11 cellular contexts compared by ENCODE assay signal in genomic region chr15:26773485-26773877, GRCh38. TPM values are rescaled to one million over a fixed set of nuclear protein-coding genes. Genes with fewer than 3 reads are reported as not detected.
DNase-seq lines count a peak whose midpoint lies in the region; ATAC-seq and TF ChIP-seq lines count a peak whose summit lies in the region.
"Had no signal": no experiment of that assay in that cellular context is flagged by ENCODE, and none has a peak within 500 bp of the region (broad histone marks: within the 10 kb centered on the region; RNA-seq: fewer than 3 reads in every experiment).

No MANE protein-coding gene starts in this region.

- TF ChIP-seq CTCF in LNCaP clone FGC (IDR thresholded peaks at IDR 0.05; ENCODE audit: control insufficient read depth, extremely low read depth, insufficient read depth) (no peak), endodermal cell (conservative IDR thresholded peaks at IDR 0.05) (no peak)

- H4K91ac ChIP-seq in neuronal stem cell (ENCODE audit: low read depth, low read length, poor library complexity): no peak overlapping the region

- no peak overlapping the region for H2BK120ac ChIP-seq in neuronal stem cell (ENCODE audit: low read depth, low read length)

- H2AK5ac ChIP-seq in neuronal stem cell (ENCODE audit: low read depth, low read length): no peak overlapping the region

- H3K36me3 ChIP-seq in endodermal cell (ENCODE audit: control insufficient read depth, insufficient read depth, low read length) (peaks cover 13% of the 10 kb centered on the region), neuronal stem cell (replicated peaks in 1 of 2; ENCODE audit: control insufficient read depth in 2 of 2, insufficient read depth in 2 of 2, low read length in 2 of 2) (no peaks in the 10 kb centered on the region)

- no peaks in the 10 kb centered on the region for H3K27me3 ChIP-seq in endodermal cell (ENCODE audit: control insufficient read depth, insufficient read depth, low read length, poor library complexity, severe bottlenecking)
- H3K27me3 ChIP-seq in neuronal stem cell (ENCODE audit: control insufficient read depth in 3 of 3, insufficient read depth in 3 of 3, low read depth in 1 of 3, low read length in 3 of 3): peaks cover 0 to 47% (median 0%) of the 10 kb centered on the region in 3 experiments

- peaks cover 2% of the 10 kb centered on the region for H3K79me1 ChIP-seq in neuronal stem cell (ENCODE audit: low read depth, low read length)

- H3K18ac ChIP-seq in neuronal stem cell (ENCODE audit: low read length): peak overlapping the region; percentile 80

- H2BK15ac ChIP-seq in neuronal stem cell (ENCODE audit: low read length): peak overlapping the region; percentile 49

- ATAC-seq in esophagus mucosa (no peak), GM18502 (IDR thresholded peaks at IDR 0.05; ENCODE audit: poor library complexity, unreplicated experiment) (no peak)

- H3K4me1 Mint-ChIP-seq in endodermal cell: peaks cover 30% of the 10 kb centered on the region

- peak overlapping the region; percentile 86 for H3K4me2 ChIP-seq in neuronal stem cell (ENCODE audit: insufficient read depth, low read length, poor library complexity, severe bottlenecking)

- H3K14ac ChIP-seq in neuronal stem cell (ENCODE audit: low read length): no peak overlapping the region

- H3K27ac ChIP-seq in endodermal cell (ENCODE audit: low read depth, low read length) (no peak overlapping the region), neuronal stem cell (replicated peaks; ENCODE audit: low read length) (peak overlapping the region; percentile 35)

- H3K9me3 ChIP-seq in endodermal cell (ENCODE audit: control insufficient read depth, low read length) (no peaks in the 10 kb centered on the region), neuronal stem cell (replicated peaks in 1 of 2; ENCODE audit: control insufficient read depth in 2 of 2, insufficient read depth in 1 of 2, low read depth in 1 of 2, low read length in 2 of 2) (no peaks in the 10 kb centered on the region)

- H3K27ac Mint-ChIP-seq in endodermal cell: peak overlapping the region; percentile 87

- H2BK12ac ChIP-seq in neuronal stem cell (ENCODE audit: low read length): no peak overlapping the region

- H3K4ac ChIP-seq in neuronal stem cell (ENCODE audit: low read length): no peak overlapping the region

- H3K27me3 Mint-ChIP-seq in endodermal cell (ENCODE audit: insufficient read depth): no peaks in the 10 kb centered on the region

- H4K8ac ChIP-seq in neuronal stem cell (ENCODE audit: low read depth, low read length): no peak overlapping the region

- no peak overlapping the region for H3K23ac ChIP-seq in neuronal stem cell (ENCODE audit: low read depth, low read length, poor library complexity)

- peak overlapping the region; percentile 95 for H2AFZ ChIP-seq in neuronal stem cell (ENCODE audit: low read length)

- H3K4me3 ChIP-seq in LNCaP clone FGC (ENCODE audit: low read depth, low read length) (peak overlapping the region; percentile 23), endodermal cell (ENCODE audit: low read length) (peak overlapping the region; percentile 68), neuronal stem cell (ENCODE audit: low read length in 2 of 2) (peak overlapping the region; percentile 47 to 93)

- H3K9me3 Mint-ChIP-seq in endodermal cell: no peaks in the 10 kb centered on the region

- 0% methylated on average over 38 of the region's 39 CpGs; no CpG with 5 or more reads in 1 of the 2 experiments for WGBS in endodermal cell (ENCODE audit: insufficient coverage in 1 of 2, insufficient read length in 1 of 2), 2 experiments
- no CpG with 5 or more reads among the region's 39 CpGs for WGBS in neuronal stem cell (ENCODE audit: extremely low coverage in 2 of 2, insufficient read length in 2 of 2, insufficient replicate concordance in 1 of 2), 2 donors

- H3K9ac ChIP-seq in endodermal cell (ENCODE audit: extremely low read depth, low read length, poor library complexity, severe bottlenecking) (peak overlapping the region; percentile 41), neuronal stem cell (ENCODE audit: low read depth, low read length, poor library complexity) (peak overlapping the region; percentile 60)

- H3K4me3 Mint-ChIP-seq in endodermal cell: peak overlapping the region; percentile 81

- H3K36me3 Mint-ChIP-seq in endodermal cell (ENCODE audit: low read depth): no peaks in the 10 kb centered on the region

- DNase-seq in COLO668 (lab: John Stamatoyannopoulos, UW; ENCODE audit: unreplicated experiment): peak; percentile 54
- no peak for DNase-seq in LNCaP clone FGC (ENCODE audit: low read depth)
- peak; percentile 83 for DNase-seq in endodermal cell
- DNase-seq in neuronal stem cell (ENCODE audit: low spot score): no peak
- no peak for DNase-seq in cerebellar nuclear complex (lab: John Stamatoyannopoulos, UW)
- DNase-seq in stimulated activated CD8-positive, alpha-beta memory T cell treated with anti-CD3 and anti-CD28 coated beads, Interleukin-4, amount 100 ng/mL, for 48 hours: no peak
- DNase-seq: activated CD8-positive, alpha-beta memory T cell treated with anti-CD3 and anti-CD28 coated beads, Interleukin-2, amount 50 U/mL, for 48 hours; GF-D8; OCI-M1 had no signal

- H2BK5ac ChIP-seq in neuronal stem cell (ENCODE audit: low read length): no peak overlapping the region

- H3K4me1 ChIP-seq in endodermal cell (ENCODE audit: control insufficient read depth, insufficient read depth, low read length) (peaks cover 4% of the 10 kb centered on the region), neuronal stem cell (ENCODE audit: control insufficient read depth in 2 of 2, insufficient read depth in 1 of 2, low read depth in 1 of 2, low read length in 2 of 2) (peaks cover 0 to 3% of the 10 kb centered on the region in 2 donors)

RNA-seq across cellular contexts. Expression of gene GABRB3, which starts 0.6 kb away (rescaled TPM):
- total RNA-seq in endodermal cell: 100 to 1,000 TPM in 1 of 2 donors, 10 to 100 TPM in 1; 81.8 to 122 TPM
- polyA plus RNA-seq in endodermal cell (2013, experiment 1 of 2): 30.2 TPM
- 30.3 TPM for polyA plus RNA-seq in endodermal cell (2013, experiment 2 of 2)
- polyA plus RNA-seq in neuronal stem cell (2013, experiment 1 of 2): 9.6 TPM
- polyA plus RNA-seq in neuronal stem cell (2013, experiment 2 of 2): 10.0 TPM
- total RNA-seq in esophagus mucosa: 0.52 TPM

Comparison
In these comparisons a context has a peak if more than half of its experiments do, and no peak if none do; other contexts are left out.
1. DNase-seq: peak in COLO668 (single experiment) and endodermal cell (single experiment); none in LNCaP clone FGC (single experiment), neuronal stem cell (single experiment), cerebellar nuclear complex (0 of 2) and stimulated activated CD8-positive, alpha-beta memory T cell treated with anti-CD3 and anti-CD28 coated beads, Interleukin-4, amount 100 ng/mL, for 48 hours (single experiment).
2. RNA of gene GABRB3, which starts 0.6 kb away (total RNA-seq): 81.8 to 122 TPM in endodermal cell; 0.52 TPM in esophagus mucosa (single experiment); every median in the first group is over 10 times any median in the second.
3. Peak in every context shown above with its lines, with median percentiles within 50 percentile points of each other: H3K4me3 ChIP-seq.